Comparison of ENCODE assay signal across 1 cellular context in genomic region chr6:32146687-32147086, GRCh38.
A peak's percentile ranks its signal among the peaks of the same experiment; 100 is the strongest.
TF ChIP-seq lines count a peak whose summit lies in the region.

No MANE protein-coding gene starts in this region.

TF ChIP-seq in H1, 55 proteins besides CTCF, POLR2A, EP300 and RAD21:
- TF ChIP-seq TEAD4 (IDR thresholded peaks at IDR 0.05; ENCODE audit: low read depth, low read length): peak; percentile 71
- no peak for TF ChIP-seq ZNF274 (IDR thresholded peaks at IDR 0.05; ENCODE audit: borderline replicate concordance, extremely low read depth, low read length)
- no peak for TF ChIP-seq HDAC2 (IDR thresholded peaks at IDR 0.05; ENCODE audit: borderline replicate concordance in 1 of 2, low read depth in 2 of 2, low read length in 2 of 2)
- TF ChIP-seq SRF (IDR thresholded peaks at IDR 0.05; ENCODE audit: low read depth, low read length): no peak
- TF ChIP-seq ATF3 (IDR thresholded peaks at IDR 0.05; ENCODE audit: insufficient read depth, low read depth, low read length): no peak
- TF ChIP-seq RFX5 (IDR thresholded peaks at IDR 0.05; ENCODE audit: borderline replicate concordance, low read depth, low read length): no peak
- 0 out of 2 replicates have a peak, but pooled peaks have one; percentile 45 for TF ChIP-seq YY1 (IDR thresholded peaks at IDR 0.05; ENCODE audit: low read depth, low read length)
- no peak for TF ChIP-seq BACH1 (IDR thresholded peaks at IDR 0.05; ENCODE audit: low read length)
- no peak for TF ChIP-seq MAFK (IDR thresholded peaks at IDR 0.05; ENCODE audit: low read depth, low read length)
- TF ChIP-seq RBBP5 (IDR thresholded peaks at IDR 0.05; ENCODE audit: borderline replicate concordance, low read depth, low read length): no peak
- TF ChIP-seq FOSL1 (IDR thresholded peaks at IDR 0.05; ENCODE audit: insufficient read depth, low read depth, low read length): no peak
- no peak for TF ChIP-seq SIX5 (IDR thresholded peaks at IDR 0.05; ENCODE audit: low read depth, low read length)
- TF ChIP-seq SP1 (IDR thresholded peaks at IDR 0.05; ENCODE audit: low read depth, low read length): peak; percentile 74; the same call in 1 of the 2 replicates
- TF ChIP-seq TAF1 (IDR thresholded peaks at IDR 0.05; ENCODE audit: low read depth, low read length): 0 out of 2 replicates have a peak, but pooled peaks have one; percentile 17
- no peak for TF ChIP-seq JUND (IDR thresholded peaks at IDR 0.05; ENCODE audit: low read length)
- no peak for TF ChIP-seq TCF12 (IDR thresholded peaks at IDR 0.05; ENCODE audit: low read depth, low read length)
- no peak for TF ChIP-seq CREB1 (IDR thresholded peaks at IDR 0.05)
- no peak for TF ChIP-seq MAX (IDR thresholded peaks at IDR 0.05)
- no peak for TF ChIP-seq PHF8 (conservative IDR thresholded peaks at IDR 0.05; ENCODE audit: low read depth, low read length)
